1 cellular context compared by ENCODE assay signal in the genomic region with DNA sequence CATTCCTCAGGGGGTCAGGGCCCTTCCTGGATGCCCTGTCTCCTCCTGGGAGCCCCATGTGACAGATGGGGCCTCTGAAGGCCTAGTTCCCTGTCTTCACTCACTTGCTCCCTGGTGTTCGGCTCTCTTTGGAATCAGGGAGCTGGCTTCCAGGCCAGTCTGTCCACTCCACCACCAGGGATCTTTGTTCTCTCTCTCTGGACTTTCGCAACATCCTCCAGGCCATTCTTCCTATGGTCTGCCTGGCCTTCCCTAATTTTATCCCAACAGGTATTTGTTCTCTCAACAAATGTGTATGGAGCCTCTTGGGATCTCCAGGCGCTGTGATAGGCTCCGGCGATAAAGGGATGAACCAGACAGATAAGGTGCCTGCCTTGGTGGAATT.
TF ChIP-seq lines count a peak whose summit lies in the region.

No MANE protein-coding gene starts in this region.

TF ChIP-seq in IMR-90, 13 proteins besides CTCF, POLR2A, EP300 and RAD21:
- TF ChIP-seq CHD1 (IDR thresholded peaks at IDR 0.05; ENCODE audit: low read depth, low read length) (no peak), FOS (IDR thresholded peaks at IDR 0.05; ENCODE audit: low read depth, low read length) (no peak), BHLHE40 (IDR thresholded peaks at IDR 0.05; ENCODE audit: low read depth, low read length) (no peak), MAZ (IDR thresholded peaks at IDR 0.05; ENCODE audit: borderline replicate concordance, low read depth, low read length) (no peak), RCOR1 (IDR thresholded peaks at IDR 0.05; ENCODE audit: insufficient replicate concordance, low read length) (no peak), RFX5 (IDR thresholded peaks at IDR 0.05; ENCODE audit: low read depth, low read length) (no peak), SMC3 (IDR thresholded peaks at IDR 0.05; ENCODE audit: low read depth, low read length) (no peak), NFE2L2 (IDR thresholded peaks at IDR 0.05; ENCODE audit: low read depth, low read length) (no peak), MXI1 (IDR thresholded peaks at IDR 0.05; ENCODE audit: borderline replicate concordance, low read depth, low read length) (no peak), MAFK (IDR thresholded peaks at IDR 0.05; ENCODE audit: low read depth, low read length) (no peak), CEBPB (IDR thresholded peaks at IDR 0.05; ENCODE audit: low read depth, low read length) (no peak)
- TF ChIP-seq, protein P1, sequence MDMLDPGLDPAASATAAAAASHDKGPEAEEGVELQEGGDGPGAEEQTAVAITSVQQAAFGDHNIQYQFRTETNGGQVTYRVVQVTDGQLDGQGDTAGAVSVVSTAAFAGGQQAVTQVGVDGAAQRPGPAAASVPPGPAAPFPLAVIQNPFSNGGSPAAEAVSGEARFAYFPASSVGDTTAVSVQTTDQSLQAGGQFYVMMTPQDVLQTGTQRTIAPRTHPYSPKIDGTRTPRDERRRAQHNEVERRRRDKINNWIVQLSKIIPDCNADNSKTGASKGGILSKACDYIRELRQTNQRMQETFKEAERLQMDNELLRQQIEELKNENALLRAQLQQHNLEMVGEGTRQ (IDR thresholded peaks at IDR 0.05; ENCODE audit: low read depth, low read length), result no peak
- TF ChIP-seq, protein P2, sequence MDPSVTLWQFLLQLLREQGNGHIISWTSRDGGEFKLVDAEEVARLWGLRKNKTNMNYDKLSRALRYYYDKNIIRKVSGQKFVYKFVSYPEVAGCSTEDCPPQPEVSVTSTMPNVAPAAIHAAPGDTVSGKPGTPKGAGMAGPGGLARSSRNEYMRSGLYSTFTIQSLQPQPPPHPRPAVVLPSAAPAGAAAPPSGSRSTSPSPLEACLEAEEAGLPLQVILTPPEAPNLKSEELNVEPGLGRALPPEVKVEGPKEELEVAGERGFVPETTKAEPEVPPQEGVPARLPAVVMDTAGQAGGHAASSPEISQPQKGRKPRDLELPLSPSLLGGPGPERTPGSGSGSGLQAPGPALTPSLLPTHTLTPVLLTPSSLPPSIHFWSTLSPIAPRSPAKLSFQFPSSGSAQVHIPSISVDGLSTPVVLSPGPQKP (IDR thresholded peaks at IDR 0.05; ENCODE audit: borderline replicate concordance, low read depth, low read length), result no peak
